In genomic region chr1:11281518-11282331, GRCh38 we compare ENCODE assay signal across 10 cellular contexts. TPM values are rescaled to one million over a fixed set of nuclear protein-coding genes. Genes with fewer than 3 reads are reported as not detected.
DNase-seq lines count a peak whose midpoint lies in the region; ATAC-seq, FAIRE-seq and TF ChIP-seq lines count a peak whose summit lies in the region.
"Had no signal": no experiment of that assay in that cellular context is flagged by ENCODE, and none has a peak within 500 bp of the region (broad histone marks: within the 10 kb centered on the region; RNA-seq: fewer than 3 reads in every experiment).

No MANE protein-coding gene starts in this region.

- ATAC-seq in HepG2 (no peak), right lobe of liver (no peak), left lung (peak; percentile 91)

- no peak overlapping the region for H3K9ac ChIP-seq in HepG2 (ENCODE audit: insufficient read depth, low read depth, low read length)

- intact Hi-C loops in HepG2 (cut with micrococcal nuclease; ENCODE audit: unreplicated experiment) (no loop called here), right lobe of liver (cut with DNase I) (no loop called here), left lung (cut with DNase I) (no loop called here), uterus (cut with DNase I; ENCODE audit: low total_unique reads) (no loop called here)

- WGBS in HepG2 (ENCODE audit: low lambda C conversion rate) = 99% methylated on average over 8 of the region's 8 CpGs
- 56% methylated on average over 8 of the region's 8 CpGs for WGBS in right lobe of liver (ENCODE audit: insufficient coverage, low coverage, low lambda C conversion rate, missing lambda C conversion rate)

- in situ Hi-C loops in HepG2 (cut with HindIII; ENCODE audit: extremely low pct_ligation_motif_present, low pct_unique_long_range_greater_than_20kb) = no loop called here

- H3K27me3 ChIP-seq in HepG2 (ENCODE audit: control insufficient read depth in 1 of 2, insufficient read depth in 2 of 2, low read length in 2 of 2) (no peaks in the 10 kb centered on the region), right lobe of liver (no peaks in the 10 kb centered on the region), left lung (no peaks in the 10 kb centered on the region), uterus (no peaks in the 10 kb centered on the region)

- TF ChIP-seq CTCF in HepG2 (CRISPR knock-in tag; IDR thresholded peaks at IDR 0.05) = no peak
- TF ChIP-seq CTCF in right lobe of liver (IDR thresholded peaks at IDR 0.05) = no peak
- no peak for TF ChIP-seq CTCF in left lung (IDR thresholded peaks at IDR 0.05)
- no peak for TF ChIP-seq CTCF in uterus (IDR thresholded peaks at IDR 0.05)

- TF ChIP-seq RAD21 in HepG2 (CRISPR knock-in tag; IDR thresholded peaks at IDR 0.05) = no peak

- CTCF ChIA-PET in HepG2 (lab: Yijun Ruan, JAX; ENCODE audit: low intra/inter-chr PET ratio, low total read pairs) = no interaction called here

- FAIRE-seq in HepG2 (lab: Jason Lieb, UNC) = no peak
- FAIRE-seq: H1 had no signal

- no peaks in the 10 kb centered on the region for H3K4me1 ChIP-seq in HepG2 (ENCODE audit: insufficient read depth, low read length)
- H3K4me1 ChIP-seq in right lobe of liver = peaks cover 0 to 4% (median 0%) of the 10 kb centered on the region in 4 donors
- peaks cover 12 to 30% of the 10 kb centered on the region in 2 donors for H3K4me1 ChIP-seq in left lung
- H3K4me1 ChIP-seq in uterus = no peaks in the 10 kb centered on the region

- H4K20me1 ChIP-seq in HepG2 (ENCODE audit: insufficient read depth, low read length) = no peaks in the 10 kb centered on the region

- TF ChIP-seq POLR2A in HepG2 (IDR thresholded peaks at IDR 0.05; ENCODE audit: insufficient read depth in 1 of 2, low read depth in 2 of 2, low read length in 2 of 2) (no peak), right lobe of liver (IDR thresholded peaks at IDR 0.05) (no peak), uterus (IDR thresholded peaks at IDR 0.05) (no peak)

- peaks cover 12% of the 10 kb centered on the region for H3K79me2 ChIP-seq in HepG2 (ENCODE audit: insufficient read depth, low read length)

- H2AFZ ChIP-seq in HepG2 (ENCODE audit: low read length) = no peak overlapping the region

- no peak overlapping the region for H3K4me2 ChIP-seq in HepG2 (ENCODE audit: low read depth, low read length)

- DNase-seq in HepG2 (ENCODE audit: low spot score) = no peak
- DNase-seq in right lobe of liver = no peak
- peak; percentile 48 for DNase-seq in amniotic stem cell (lab: John Stamatoyannopoulos, UW)
- DNase-seq in left lung = peak in 1 of 2 donors; percentile 56
- DNase-seq in NCI-H2171 (lab: John Stamatoyannopoulos, UW) = no peak
- no peak for DNase-seq in uterus
- DNase-seq in mesenteric fat pad (ENCODE audit: low spot score) = no peak
- DNase-seq in DMS 273 (lab: John Stamatoyannopoulos, UW; ENCODE audit: unreplicated experiment) = no peak
- DNase-seq: WERI-Rb-1 had no signal

- H3K27ac ChIP-seq in HepG2 (ENCODE audit: extremely low read length, insufficient read depth, low read length) = no peak overlapping the region
- no peak overlapping the region for H3K27ac ChIP-seq in right lobe of liver
- peak overlapping the region; percentile 30 to 58 for H3K27ac ChIP-seq in left lung
- no peak overlapping the region for H3K27ac ChIP-seq in uterus
- H3K27ac ChIP-seq: WERI-Rb-1 had no signal

- no TSS peak for BruUV-seq in HepG2 (replicated peaks; lab: Mats Ljungman, UMichigan)

- POLR2A ChIA-PET in HepG2 (lab: Yijun Ruan, JAX) = interaction anchor here (1.2 to 5.6 kb wide), 2 partner anchors 9 kb away, joined by 6 to 20 read pairs; partner anchors contain the start of gene UBIAD1

- no peak overlapping the region for H3K4me3 ChIP-seq in HepG2 (replicated peaks in 1 of 3; ENCODE audit: insufficient read depth in 1 of 3, low read depth in 2 of 3, low read length in 3 of 3)
- no peak overlapping the region for H3K4me3 ChIP-seq in right lobe of liver
- H3K4me3 ChIP-seq in left lung = no peak overlapping the region
- H3K4me3 ChIP-seq in uterus = no peak overlapping the region

- TF ChIP-seq EP300 in HepG2 (IDR thresholded peaks at IDR 0.05; ENCODE audit: low read depth in 2 of 2, low read length in 2 of 2) (no peak), HepG2 (CRISPR knock-in tag; IDR thresholded peaks at IDR 0.05; ENCODE audit: borderline replicate concordance) (no peak)

- peaks cover 24 to 45% of the 10 kb centered on the region in 2 experiments for H3K36me3 ChIP-seq in HepG2 (replicated peaks in 1 of 2; ENCODE audit: control insufficient read depth in 1 of 2, insufficient read depth in 2 of 2, low read length in 2 of 2)
- H3K36me3 ChIP-seq in right lobe of liver = peaks cover 0 to 23% (median 1%) of the 10 kb centered on the region in 4 donors
- H3K36me3 ChIP-seq in left lung = peaks cover 0 to 31% of the 10 kb centered on the region in 2 donors
- no peaks in the 10 kb centered on the region for H3K36me3 ChIP-seq in uterus

- H3K9me3 ChIP-seq in HepG2 (ENCODE audit: low read length) = no peaks in the 10 kb centered on the region
- no peaks in the 10 kb centered on the region for H3K9me3 ChIP-seq in right lobe of liver
- no peaks in the 10 kb centered on the region for H3K9me3 ChIP-seq in left lung
- H3K9me3 ChIP-seq in uterus = no peaks in the 10 kb centered on the region

TF ChIP-seq in HepG2, 621 proteins besides CTCF, POLR2A, EP300 and RAD21:
- TF ChIP-seq MAFF (IDR thresholded peaks at IDR 0.05; ENCODE audit: low read depth, low read length) (peak; percentile 28; the same call in 1 of the 2 replicates), MAFK (conservative IDR thresholded peaks at IDR 0.05 in 1 of 2, IDR thresholded peaks at IDR 0.05 in 1 of 2; ENCODE audit: low read length in 2 of 2) (peak; percentile 14 to 40; a peak in 3 of 4 replicates), ZNF121 (CRISPR knock-in tag; IDR thresholded peaks at IDR 0.05) (no peak)

RNA-seq across cellular contexts. Expression of gene UBIAD1, which starts 8.7 kb away (rescaled TPM):
- total RNA-seq in HepG2 (2016; rRNA removed; fragmentation: Illumina TruSeq; extraction: Trizol) (12.5 and 16.9 TPM in 2 replicates), right lobe of liver (10 to 100 TPM in 3 of 6 experiments, 1 to 10 TPM in 3; 7.0 to 11.4 (median 9.7) TPM), left lung (10 to 100 TPM in 1 of 2 donors, 1 to 10 TPM in 1; 9.3 to 13.4 TPM), uterus (10 to 100 TPM in 2 of 4 donors, 1 to 10 TPM in 2; 1.2 to 21.2 (median 7.4) TPM), mesenteric fat pad (13.5 TPM)
- 6.6 and 9.0 TPM in 2 replicates for total RNA-seq in HepG2 (2016; cell fraction: cytosol; rRNA removed; fragmentation: Illumina TruSeq; extraction: Trizol; ENCODE audit: low read depth)
- 11.8 and 16.7 TPM in 2 replicates for total RNA-seq in HepG2 (2016; cell fraction: insoluble cytoplasmic fraction; rRNA removed; fragmentation: Illumina TruSeq; extraction: Trizol)
- total RNA-seq in HepG2 (2016; cell fraction: membrane; rRNA removed; fragmentation: Illumina TruSeq; extraction: Trizol) = 16.7 and 19.6 TPM in 2 replicates
- total RNA-seq in HepG2 (2016; cell fraction: nucleus; rRNA removed; fragmentation: Illumina TruSeq; extraction: Trizol) = 15.4 and 18.2 TPM in 2 replicates
- 20.4 and 26.4 TPM in 2 replicates for polyA plus RNA-seq in HepG2 (2011; rRNA removed)
- polyA plus RNA-seq in HepG2 (2011; cell fraction: cytosol; rRNA removed) = 26.0 and 30.7 TPM in 2 replicates
- 13.0 and 15.2 TPM in 2 replicates for polyA plus RNA-seq in HepG2 (2011; cell fraction: nucleus; rRNA removed)
- polyA plus RNA-seq in HepG2 (2012) = 16.7 and 21.0 TPM in 2 replicates
- 10.3 and 13.3 TPM in 2 replicates for polyA plus RNA-seq in HepG2 (2016; cell fraction: cytosol; fragmentation: Illumina TruSeq; extraction: Trizol; ENCODE audit: low read depth)
- polyA plus RNA-seq in HepG2 (2016; cell fraction: insoluble cytoplasmic fraction; fragmentation: Illumina TruSeq; extraction: Trizol; ENCODE audit: low read depth) = 14.5 and 14.6 TPM in 2 replicates
- polyA plus RNA-seq in HepG2 (2016; cell fraction: membrane; fragmentation: Illumina TruSeq; extraction: Trizol; ENCODE audit: low read depth) = 18.4 and 18.5 TPM in 2 replicates
- polyA plus RNA-seq in HepG2 (2016; cell fraction: nucleus; fragmentation: Illumina TruSeq; extraction: Trizol; ENCODE audit: insufficient read depth, low read depth) = 22.3 and 23.0 TPM in 2 replicates
- 82.2 and 86.5 TPM in 2 replicates for polyA minus RNA-seq in HepG2 (2011; rRNA and poly(A)+ RNA removed; ENCODE audit: low replicate concordance)
- polyA minus RNA-seq in HepG2 (2011; cell fraction: cytosol; rRNA and poly(A)+ RNA removed) = 15.1 and 19.1 TPM in 2 replicates
- 20.9 and 32.3 TPM in 2 replicates for polyA minus RNA-seq in HepG2 (2011; cell fraction: nucleus; rRNA and poly(A)+ RNA removed)

RNA-seq across cellular contexts. Expression of gene MTOR, which starts 19.4 kb away (rescaled TPM):
- 34.6 and 42.8 TPM in 2 replicates for total RNA-seq in HepG2 (2016; rRNA removed; fragmentation: Illumina TruSeq; extraction: Trizol)
- 4.0 and 6.0 TPM in 2 replicates for total RNA-seq in HepG2 (2016; cell fraction: cytosol; rRNA removed; fragmentation: Illumina TruSeq; extraction: Trizol; ENCODE audit: low read depth)
- 33.1 and 42.1 TPM in 2 replicates for total RNA-seq in HepG2 (2016; cell fraction: insoluble cytoplasmic fraction; rRNA removed; fragmentation: Illumina TruSeq; extraction: Trizol)
- total RNA-seq in HepG2 (2016; cell fraction: membrane; rRNA removed; fragmentation: Illumina TruSeq; extraction: Trizol) = 13.4 and 15.1 TPM in 2 replicates
- total RNA-seq in HepG2 (2016; cell fraction: nucleus; rRNA removed; fragmentation: Illumina TruSeq; extraction: Trizol) = 32.1 and 40.4 TPM in 2 replicates
- 24.6 and 31.8 TPM in 2 replicates for polyA plus RNA-seq in HepG2 (2011; rRNA removed)
- polyA plus RNA-seq in HepG2 (2011; cell fraction: cytosol; rRNA removed) = 13.3 and 19.3 TPM in 2 replicates
- polyA plus RNA-seq in HepG2 (2011; cell fraction: nucleus; rRNA removed) = 56.0 and 61.6 TPM in 2 replicates
- polyA plus RNA-seq in HepG2 (2012) = 21.0 and 29.9 TPM in 2 replicates
- polyA plus RNA-seq in HepG2 (2016; cell fraction: cytosol; fragmentation: Illumina TruSeq; extraction: Trizol; ENCODE audit: low read depth) = 1.9 TPM in 2 replicates
- 30.4 and 35.7 TPM in 2 replicates for polyA plus RNA-seq in HepG2 (2016; cell fraction: insoluble cytoplasmic fraction; fragmentation: Illumina TruSeq; extraction: Trizol; ENCODE audit: low read depth)
- polyA plus RNA-seq in HepG2 (2016; cell fraction: membrane; fragmentation: Illumina TruSeq; extraction: Trizol; ENCODE audit: low read depth) = 4.5 and 5.1 TPM in 2 replicates
- polyA plus RNA-seq in HepG2 (2016; cell fraction: nucleus; fragmentation: Illumina TruSeq; extraction: Trizol; ENCODE audit: insufficient read depth, low read depth) = 59.3 and 65.9 TPM in 2 replicates
- 65.6 and 122 TPM in 2 replicates for polyA minus RNA-seq in HepG2 (2011; rRNA and poly(A)+ RNA removed; ENCODE audit: low replicate concordance)
- 25.7 and 31.9 TPM in 2 replicates for polyA minus RNA-seq in HepG2 (2011; cell fraction: cytosol; rRNA and poly(A)+ RNA removed)
- polyA minus RNA-seq in HepG2 (2011; cell fraction: nucleus; rRNA and poly(A)+ RNA removed) = 38.4 and 55.1 TPM in 2 replicates
- total RNA-seq in right lobe of liver = 10 to 100 TPM; 25.1 to 35.3 (median 32.4) TPM
- 10 to 100 TPM; 38.9 to 41.5 TPM for total RNA-seq in left lung
- 10 to 100 TPM; 22.9 to 51.5 (median 40.3) TPM for total RNA-seq in uterus
- total RNA-seq in mesenteric fat pad = 35.1 TPM

Comparison
In these comparisons a context has a peak if more than half of its experiments do, and no peak if none do; other contexts are left out.
1. H3K27ac ChIP-seq: peak in left lung (2 of 2); none in HepG2 (single experiment), right lobe of liver (0 of 3) and uterus (0 of 2).